8 cellular contexts compared by ENCODE assay signal in genomic region chr12:8241917-8242622, GRCh38. TPM values are rescaled to one million over a fixed set of nuclear protein-coding genes. Genes with fewer than 3 reads are reported as not detected.
A peak's percentile ranks its signal among the peaks of the same experiment; 100 is the strongest.
DNase-seq lines count a peak whose midpoint lies in the region; ATAC-seq and TF ChIP-seq lines count a peak whose summit lies in the region.
"Not testable (repeated sequence)": the region's sequence is repeated elsewhere in the genome, so short reads cannot be mapped to it uniquely, and the experiment has no call there.

No MANE protein-coding gene starts in this region.

- not testable (repeated sequence) for H3K79me1 ChIP-seq in H9 (ENCODE audit: insufficient read depth, low read depth, low read length, poor library complexity, severe bottlenecking)

- H3K79me2 ChIP-seq in H9 (ENCODE audit: insufficient read depth, low read length); smooth muscle cell (ENCODE audit: low read depth): not testable (repeated sequence)

- not testable (repeated sequence) for H3K4me1 ChIP-seq in H9 (ENCODE audit: insufficient read depth, low read length); ascending aorta; mesodermal cell (ENCODE audit: control insufficient read depth, insufficient read depth, low read length, poor library complexity, severe bottlenecking); smooth muscle cell (ENCODE audit: low read depth)

- not testable (repeated sequence) for H3K23ac ChIP-seq in H9 (ENCODE audit: insufficient read length, low read depth, low read length)

- H3K9me3 Mint-ChIP-seq in H9, activated B cell treated with CpG ODN at 0.5 μM for 24 hours: not testable (repeated sequence)

- not testable (repeated sequence) for H4K5ac ChIP-seq in H9 (ENCODE audit: insufficient read length, low read depth, low read length)

- CTCF ChIA-PET in activated B cell treated with CpG ODN at 0.5 μM for 24 hours (lab: Charles Lee) = interaction anchor here (1.1 to 1.4 kb wide), 2 partner anchors 11 to 133 kb away, joined by 3 to 4 read pairs; no protein-coding TSS in a partner anchor

- in situ Hi-C loops in ACHN (cut with HindIII; ENCODE audit: low pct_ligation_motif_present, low pct_unique_long_range_greater_than_20kb, low sequenced_read_pairs) = not testable (repeated sequence)

- not testable (repeated sequence) for H3K18ac ChIP-seq in H9 (ENCODE audit: insufficient read length, low read depth, low read length)

- ATAC-seq in activated B cell treated with CpG ODN at 0.5 μM for 24 hours (ENCODE audit: low read depth) = not testable (repeated sequence)

- H3K56ac ChIP-seq in H9 (ENCODE audit: insufficient read length, low read depth, low read length) = not testable (repeated sequence)

- H2BK20ac ChIP-seq in H9 (ENCODE audit: low read depth, low read length, poor library complexity, severe bottlenecking) = not testable (repeated sequence)

- peaks cover 17 to 23% of the 10 kb centered on the region in 2 experiments for H3K4me1 Mint-ChIP-seq in H9
- H3K4me1 Mint-ChIP-seq in activated B cell treated with CpG ODN at 0.5 μM for 24 hours = not testable (repeated sequence)

- not testable (repeated sequence) for H3K27ac ChIP-seq in H9 (ENCODE audit: insufficient read length, low read depth, low read length)
- H3K27ac ChIP-seq in ascending aorta = peak overlapping the region; percentile 41 to 63
- peak overlapping the region; percentile 84 for H3K27ac ChIP-seq in mesodermal cell (ENCODE audit: low read depth, low read length, severe bottlenecking)
- H3K27ac ChIP-seq in smooth muscle cell (ENCODE audit: low read depth) = peak overlapping the region; percentile 93

- not testable (repeated sequence) for H3K23me2 ChIP-seq in H9 (ENCODE audit: insufficient read length, low read depth, low read length, poor library complexity, severe bottlenecking)

- WGBS in H9 (ENCODE audit: extremely low coverage, insufficient read length, low lambda C conversion rate) = no CpG with 5 or more reads among the region's 20 CpGs
- 0 to 1% methylated on average over 10 to 16 of the region's 20 CpGs for WGBS in mesodermal cell (ENCODE audit: insufficient coverage in 2 of 2), 2 experiments
- WGBS in smooth muscle cell (ENCODE audit: low lambda C conversion rate) = 9% methylated on average over 20 of the region's 20 CpGs

- H3K9ac ChIP-seq in H9 (ENCODE audit: extremely low read depth, insufficient read length, low read length) = peak overlapping the region; percentile 50
- H3K9ac ChIP-seq in smooth muscle cell (ENCODE audit: low read depth) = peak overlapping the region; percentile 92

- not testable (repeated sequence) for H2BK120ac ChIP-seq in H9 (ENCODE audit: low read depth, low read length, poor library complexity, severe bottlenecking)

- H2BK15ac ChIP-seq in H9 (ENCODE audit: low read depth, low read length) = not testable (repeated sequence)

- not testable (repeated sequence) for H2AK5ac ChIP-seq in H9 (ENCODE audit: insufficient read length, low read length)

- H3T11ph ChIP-seq in H9 (ENCODE audit: low read length) = not testable (repeated sequence)

- H3K14ac ChIP-seq in H9 (ENCODE audit: insufficient read depth, low read length) = not testable (repeated sequence)

- not testable (repeated sequence) for H3F3A ChIP-seq in smooth muscle cell (ENCODE audit: low read depth)

- H2AFZ ChIP-seq in H9 (ENCODE audit: low read length) = not testable (repeated sequence)
- peak overlapping the region; percentile 63 for H2AFZ ChIP-seq in smooth muscle cell (ENCODE audit: low read depth)

- intact Hi-C loops in activated B cell treated with CpG ODN at 0.5 μM for 24 hours (cut with micrococcal nuclease) = loop anchor here (2.0 to 10.0 kb wide), 2 partner anchors 673 to 1057 kb away; partner anchors contain the start of genes PEX5 and PHC1
- intact Hi-C loops in ascending aorta (cut with DNase I) = loop anchor here (2.0 to 10.0 kb wide), 3 partner anchors 159 to 707 kb away; partner anchors contain the start of genes M6PR, NECAP1 and SLC2A3

- POLR2A ChIA-PET in activated B cell treated with CpG ODN at 0.5 μM for 24 hours (lab: Charles Lee) = interaction anchor here (0.8 kb wide), 1 partner anchor 272 kb away, joined by 3 read pairs; no protein-coding TSS in a partner anchor

- H4K91ac ChIP-seq in H9 (ENCODE audit: insufficient read length, low read depth, low read length) = not testable (repeated sequence)

- H3K27me3 ChIP-seq in H9 (ENCODE audit: insufficient read depth, low read length); ascending aorta; smooth muscle cell (ENCODE audit: low read depth): not testable (repeated sequence)

- not testable (repeated sequence) for H3K9me3 ChIP-seq in H9 (ENCODE audit: control insufficient read depth, low read depth, low read length); ascending aorta; mesodermal cell (ENCODE audit: control insufficient read depth, low read length); smooth muscle cell (replicated peaks; ENCODE audit: low read depth)

- H3K27ac Mint-ChIP-seq in H9 (peak overlapping the region in 1 of 3 experiments; percentile 23; a peak in 1 of 7 replicates), activated B cell treated with CpG ODN at 0.5 μM for 24 hours (peak overlapping the region; percentile 68)

- DNase-seq in ACHN = peak; percentile 45
- peak; percentile 49 for DNase-seq in H9
- peak; percentile 10 for DNase-seq in NCI-H2227 (lab: John Stamatoyannopoulos, UW; ENCODE audit: unreplicated experiment)
- peak; percentile 37 for DNase-seq in activated B cell treated with CpG ODN at 0.5 μM for 24 hours
- not testable (repeated sequence) for DNase-seq in ascending aorta (ENCODE audit: low spot score in 2 of 2); fibroblast of pulmonary artery (ENCODE audit: low read depth)
- peak; percentile 34 for DNase-seq in smooth muscle cell (lab: John Stamatoyannopoulos, UW; ENCODE audit: unreplicated experiment)

- not testable (repeated sequence) for H3K27me3 Mint-ChIP-seq in H9 (ENCODE audit: low read depth); activated B cell treated with CpG ODN at 0.5 μM for 24 hours

- H2BK12ac ChIP-seq in H9 (ENCODE audit: insufficient read length, low read depth, low read length) = not testable (repeated sequence)

- not testable (repeated sequence) for H4K20me1 ChIP-seq in H9 (ENCODE audit: control insufficient read depth, insufficient read depth, insufficient read length); smooth muscle cell (ENCODE audit: low read depth)

- H3K4me3 Mint-ChIP-seq in H9 = peak overlapping the region; percentile 87 to 92
- H3K4me3 Mint-ChIP-seq in activated B cell treated with CpG ODN at 0.5 μM for 24 hours = peak overlapping the region; percentile 97

- H3K4me2 ChIP-seq in H9 (ENCODE audit: insufficient read depth, insufficient read length, low read length) (peak overlapping the region; percentile 79), smooth muscle cell (peak overlapping the region; percentile 87)

- H3K36me3 ChIP-seq in ascending aorta; mesodermal cell (ENCODE audit: control insufficient read depth, insufficient read depth, low read length); smooth muscle cell (ENCODE audit: low read depth): not testable (repeated sequence)

- TF ChIP-seq CTCF in H9 (conservative IDR thresholded peaks at IDR 0.05); activated B cell treated with CpG ODN at 0.5 μM for 24 hours (IDR thresholded peaks at IDR 0.05); ascending aorta (IDR thresholded peaks at IDR 0.05); fibroblast of pulmonary artery (IDR thresholded peaks at IDR 0.05; ENCODE audit: low read length, missing control alignments); smooth muscle cell (IDR thresholded peaks at IDR 0.05; ENCODE audit: borderline replicate concordance, insufficient read depth, poor library complexity, severe bottlenecking): not testable (repeated sequence)

- H3K4me3 ChIP-seq in ascending aorta (peak overlapping the region; percentile 76 to 81), fibroblast of pulmonary artery (replicated peaks; ENCODE audit: low read depth, low read length) (peak overlapping the region; percentile 67), mesodermal cell (ENCODE audit: extremely low read depth, insufficient read depth, low read length, poor library complexity, severe bottlenecking) (peak overlapping the region; percentile 67), smooth muscle cell (peak overlapping the region; percentile 69)

- not testable (repeated sequence) for H3K36me3 Mint-ChIP-seq in H9 (ENCODE audit: insufficient read depth in 1 of 3, low read depth in 3 of 3); activated B cell treated with CpG ODN at 0.5 μM for 24 hours (ENCODE audit: low read depth)

- not testable (repeated sequence) for H4K8ac ChIP-seq in H9 (replicated peaks; ENCODE audit: insufficient read length, low read depth, low read length)

- not testable (repeated sequence) for H3K4ac ChIP-seq in H9 (ENCODE audit: low read depth, low read length)

- H2BK5ac ChIP-seq in H9 (ENCODE audit: insufficient read length, low read length) = not testable (repeated sequence)

RNA-seq across cellular contexts. Expression of gene FAM90A1, which starts 14.7 kb away (rescaled TPM):
- total RNA-seq in H9 (2021) (0.09 and 0.15 TPM in 2 replicates), activated B cell treated with CpG ODN at 0.5 μM for 24 hours (not detected in 2 replicates), ascending aorta (not detected), smooth muscle cell (not detected in 2 replicates)
- polyA plus RNA-seq in mesodermal cell (2013, experiment 1 of 2) = not detected
- polyA plus RNA-seq in mesodermal cell (2013, experiment 2 of 2) = not detected
- not detected in 2 replicates for polyA plus RNA-seq in smooth muscle cell
